In genomic region chr6:28537509-28538140, GRCh38 we compare ENCODE assay signal across 8 cellular contexts. TPM values are rescaled to one million over a fixed set of nuclear protein-coding genes. Genes with fewer than 3 reads are reported as not detected.
DNase-seq lines count a peak whose midpoint lies in the region; ATAC-seq and TF ChIP-seq lines count a peak whose summit lies in the region.

No MANE protein-coding gene starts in this region.

- intact Hi-C loops in left cardiac atrium (cut with DNase I) = no loop called here

- no peaks in the 10 kb centered on the region for H3K36me3 ChIP-seq in RWPE2 (ENCODE audit: low read depth)

- no peak overlapping the region for H3K27ac ChIP-seq in RWPE2 (ENCODE audit: poor library complexity, severe bottlenecking)

- TF ChIP-seq CTCF in RWPE2 (IDR thresholded peaks at IDR 0.05; ENCODE audit: poor library complexity, severe bottlenecking) = no peak

- peak overlapping the region; percentile 24 for H3K4me3 ChIP-seq in RWPE2 (ENCODE audit: severe bottlenecking)

- DNase-seq in DMS53 (lab: John Stamatoyannopoulos, UW) (peak; percentile 16), DMS53 treated with DMSO at 0.1 percent for 48 hours (lab: John Stamatoyannopoulos, UW; ENCODE audit: unreplicated experiment) (no peak), RWPE2 (ENCODE audit: low spot score) (no peak), putamen (ENCODE audit: low spot score) (peak; percentile 58), left cardiac atrium (no peak), NCI-H2196 (lab: John Stamatoyannopoulos, UW; ENCODE audit: unreplicated experiment) (no peak)
- peak; percentile 3 for DNase-seq in effector CD4-positive, alpha-beta T cell
- DNase-seq in activated effector memory CD4-positive, alpha-beta T cell treated with Interleukin-2 at 50 U/mL for 16 hours = no peak

- H3K27me3 ChIP-seq in RWPE2 (ENCODE audit: insufficient read depth, poor library complexity, severe bottlenecking) = no peaks in the 10 kb centered on the region

- H3K9me3 ChIP-seq in RWPE2 (ENCODE audit: severe bottlenecking) = no peaks in the 10 kb centered on the region

- peak; percentile 49; the same call in 2 of the 3 replicates for ATAC-seq in RWPE2 (ENCODE audit: low read depth)
- ATAC-seq in left cardiac atrium = no peak

- no peaks in the 10 kb centered on the region for H3K4me1 ChIP-seq in RWPE2 (ENCODE audit: insufficient read depth, poor library complexity, severe bottlenecking)

RNA-seq across cellular contexts. Expression of gene GPX5, which starts 11.9 kb away (rescaled TPM):
- not detected for total RNA-seq in left cardiac atrium

RNA-seq across cellular contexts. Expression of gene GPX6, which starts 22.0 kb away (rescaled TPM):
- total RNA-seq in left cardiac atrium = not detected

Comparison
In these comparisons a context has a peak if more than half of its experiments do, and no peak if none do; other contexts are left out.
1. DNase-seq: peak in DMS53 (single experiment), effector CD4-positive, alpha-beta T cell (single experiment) and putamen (single experiment); none in DMS53 treated with DMSO at 0.1 percent for 48 hours (single experiment), RWPE2 (single experiment), left cardiac atrium (single experiment), NCI-H2196 (single experiment) and activated effector memory CD4-positive, alpha-beta T cell treated with Interleukin-2 at 50 U/mL for 16 hours (single experiment).